18 cellular contexts compared by ENCODE assay signal in the genomic region with DNA sequence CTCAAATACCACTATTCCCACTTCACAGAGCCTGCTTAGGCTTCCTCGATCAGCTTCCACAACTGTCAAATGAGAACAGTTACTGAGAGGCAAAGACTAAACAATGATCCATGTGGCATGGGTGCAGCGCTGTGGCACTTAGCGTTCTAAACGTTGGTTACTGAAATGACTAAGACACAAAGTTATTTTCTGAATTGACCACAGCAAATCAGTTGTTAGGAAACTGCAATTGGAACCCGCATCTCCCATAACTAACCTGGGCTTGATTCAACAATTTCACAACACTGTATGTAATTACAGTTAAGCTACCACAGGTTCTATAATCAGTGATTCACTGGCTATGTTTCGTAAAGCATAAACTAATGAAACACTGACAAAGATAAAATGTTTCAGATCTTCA. TPM values are rescaled to one million over a fixed set of nuclear protein-coding genes. Genes with fewer than 3 reads are reported as not detected.
DNase-seq lines count a peak whose midpoint lies in the region; ATAC-seq, FAIRE-seq and TF ChIP-seq lines count a peak whose summit lies in the region.
"Had no signal": no experiment of that assay in that cellular context is flagged by ENCODE, and none has a peak within 500 bp of the region (broad histone marks: within the 10 kb centered on the region; RNA-seq: fewer than 3 reads in every experiment).

No MANE protein-coding gene starts in this region.

- no peaks in the 10 kb centered on the region for H4K20me1 ChIP-seq in GM12878 (ENCODE audit: control insufficient read depth, insufficient read depth)
- H4K20me1 ChIP-seq in OCI-LY7 (ENCODE audit: insufficient read depth, low read length): no peaks in the 10 kb centered on the region

- TF ChIP-seq EP300 in GM12878 (IDR thresholded peaks at IDR 0.05; ENCODE audit: borderline replicate concordance in 1 of 2, control insufficient read depth in 1 of 2, low read depth in 2 of 2, low read length in 2 of 2): no peak

- H3K36me3 ChIP-seq in GM12878 (ENCODE audit: control insufficient read depth in 2 of 2, insufficient read depth in 2 of 2, low read length in 1 of 2) (no peaks in the 10 kb centered on the region; a peak in 1 of 4 replicates), OCI-LY7 (ENCODE audit: insufficient read depth, low read length) (peaks cover 77% of the 10 kb centered on the region)

- in situ Hi-C loops in GM12878 (cut with MboI): no loop called here

- no peak for TF ChIP-seq POLR2A in GM12878 (IDR thresholded peaks at IDR 0.05; ENCODE audit: low read depth, low read length)

- BruUV-seq in GM12878 (replicated peaks; lab: Mats Ljungman, UMichigan) (no TSS peak), OCI-LY7 (replicated peaks; lab: Mats Ljungman, UMichigan) (no TSS peak)

- DNase-seq in EH (ENCODE audit: low read depth): peak; percentile 46
- peak; percentile 91 for DNase-seq in MV-4-11 (lab: John Stamatoyannopoulos, UW)
- no peak for DNase-seq in GM12878 (ENCODE audit: low read depth, low spot score)
- DNase-seq in myocyte (ENCODE audit: low read depth): peak; percentile 87
- no peak for DNase-seq in activated effector memory CD4-positive, alpha-beta T cell treated with anti-CD3 and anti-CD28 coated beads, Interleukin-2, amount 50 U/mL, for 16 hours
- DNase-seq in OCI-LY7 (ENCODE audit: low spot score): no peak
- DNase-seq in middle frontal gyrus (ENCODE audit: extremely low spot score, low spot score): no peak
- no peak for DNase-seq in dedifferentiated amniotic fluid mesenchymal stem cell (ENCODE audit: extremely low spot score)
- DNase-seq: activated CD4-positive, alpha-beta T cell treated with anti-CD3 and anti-CD28 coated beads, Interleukin-2, amount 50 U/mL, for 1 hour; body of pancreas; effector CD8-positive, alpha-beta T cell; GF-D8; left colon; NCI-H1092 treated with DMSO at 0.1 percent for 48 hours; right lobe of liver; T-helper 1 cell had no signal

- no peaks in the 10 kb centered on the region for H3K27me3 ChIP-seq in GM12878 (replicated peaks in 1 of 2; ENCODE audit: control insufficient read depth in 2 of 2, insufficient read depth in 2 of 2, low read length in 1 of 2)
- H3K27me3 ChIP-seq: body of pancreas, right lobe of liver had no signal

- H3K79me2 ChIP-seq in GM12878 (ENCODE audit: control insufficient read depth, insufficient read depth, low read length): no peaks in the 10 kb centered on the region
- 0 out of 2 replicates have a peak, but pooled peaks cover 6% of the 10 kb centered on the region for H3K79me2 ChIP-seq in OCI-LY7 (ENCODE audit: insufficient read depth, low read depth, low read length)

- intact Hi-C loops in GM12878 (cut with micrococcal nuclease; ENCODE audit: unreplicated experiment) (no loop called here), OCI-LY7 (cut with micrococcal nuclease; ENCODE audit: unreplicated experiment) (no loop called here)

- CTCF ChIA-PET in GM12878 (lab: Yijun Ruan, JAX): no interaction called here
- CTCF ChIA-PET in OCI-LY7 (lab: Charles Lee; ENCODE audit: unreplicated experiment): no interaction called here

- H3K9me3 ChIP-seq in GM12878 (replicated peaks; ENCODE audit: control insufficient read depth, insufficient read depth, low read length) (peaks cover 4% of the 10 kb centered on the region), OCI-LY7 (ENCODE audit: low read length) (peaks cover 31% of the 10 kb centered on the region)
- H3K9me3 ChIP-seq: body of pancreas had no signal

- H2AFZ ChIP-seq in GM12878 (ENCODE audit: control insufficient read depth, low read depth, low read length) (no peak overlapping the region), OCI-LY7 (ENCODE audit: low read length) (no peak overlapping the region)

- H3K4me2 ChIP-seq in GM12878 (ENCODE audit: control insufficient read depth, insufficient read depth) (no peak overlapping the region), OCI-LY7 (ENCODE audit: low read length) (no peak overlapping the region)

- SMC1A ChIA-PET in GM12878 (lab: Charles Lee; ENCODE audit: uncharacterized antibody, unreplicated experiment): no interaction called here

- no peak overlapping the region for H3K4me3 ChIP-seq in GM12878
- no peak overlapping the region for H3K4me3 ChIP-seq in OCI-LY7 (ENCODE audit: low read depth, low read length, poor library complexity, severe bottlenecking)
- H3K4me3 ChIP-seq: body of pancreas, right lobe of liver had no signal

- no peak for ATAC-seq in GM12878
- ATAC-seq: body of pancreas; HCT116; left colon; natural killer cell treated with Interleukin-12 subunit alpha and Interleukin-12 subunit beta and Interleukin-15 and Interleukin-18, amount 100 ng/mL, for 72 hours; right lobe of liver had no signal

- H3K9me2 ChIP-seq in OCI-LY7 (ENCODE audit: insufficient read depth, low read length): no peaks in the 10 kb centered on the region

- H3K9ac ChIP-seq in GM12878 (ENCODE audit: control insufficient read depth, insufficient read depth, low read length): no peak overlapping the region

- H3K4me1 ChIP-seq in GM12878 (ENCODE audit: control insufficient read depth, insufficient read depth, low read length): no peaks in the 10 kb centered on the region
- H3K4me1 ChIP-seq in OCI-LY7 (ENCODE audit: insufficient read depth, low read length, poor library complexity, severe bottlenecking): no peaks in the 10 kb centered on the region
- H3K4me1 ChIP-seq: body of pancreas, right lobe of liver had no signal

- RAD21 ChIA-PET in GM12878 (lab: Charles Lee; ENCODE audit: unreplicated experiment): no interaction called here

- POLR2A ChIA-PET in GM12878 (lab: Charles Lee): no interaction called here
- POLR2A ChIA-PET in OCI-LY7 (lab: Charles Lee): no interaction called here

- no peak for TF ChIP-seq RAD21 in GM12878 (IDR thresholded peaks at IDR 0.05; ENCODE audit: insufficient read depth, low read depth, low read length)

- H3K27ac ChIP-seq in GM12878 (ENCODE audit: control insufficient read depth, insufficient read depth) (no peak overlapping the region), OCI-LY7 (ENCODE audit: low read depth, low read length, poor library complexity, severe bottlenecking) (no peak overlapping the region)
- H3K27ac ChIP-seq: body of pancreas, right lobe of liver had no signal

- peak; percentile 66 for FAIRE-seq in GM12878 (lab: Jason Lieb, UNC)

- 93% methylated on average over 6 of the region's 6 CpGs for WGBS in GM12878 (ENCODE audit: insufficient coverage, insufficient replicate concordance, low lambda C conversion rate, missing lambda C conversion rate)

- TF ChIP-seq CTCF in GM12878 (IDR thresholded peaks at IDR 0.05 in 2 of 3, conservative IDR thresholded peaks at IDR 0.05 in 1 of 3; ENCODE audit: control insufficient read depth in 2 of 3, extremely low read depth in 1 of 3, insufficient read depth in 1 of 3, low read depth in 3 of 3, low read length in 3 of 3) (no peak), OCI-LY7 (conservative IDR thresholded peaks at IDR 0.05; ENCODE audit: low read length) (no peak)

RNA-seq across cellular contexts. Expression of a gene that starts 12.6 kb away (rescaled TPM):
- 205 and 222 TPM in 2 replicates for total RNA-seq in GM12878 (2013; cell fraction: nucleolus; rRNA removed)
- total RNA-seq in GM12878 (2014; rRNA removed) (18.8 and 20.8 TPM in 2 replicates), GM12878 (2014; rRNA removed; fragmentation: Illumina TruSeq; extraction: Trizol) (9.8 and 11.9 TPM in 2 replicates), GM12878 (2021) (26.4 and 26.6 TPM in 2 replicates), myocyte (27.0 and 35.4 TPM in 2 replicates), OCI-LY7 (2022) (107 and 108 TPM in 2 replicates)
- polyA plus RNA-seq in GM12878 (2011; ENCODE audit: low read depth): 10.6 TPM
- polyA plus RNA-seq in GM12878 (2011; rRNA removed) (33.2 and 37.5 TPM in 2 replicates), GM12878 (2014; fragmentation: Illumina TruSeq; extraction: Trizol) (10.0 and 10.2 TPM in 2 replicates), GM12878 (2014; fragmentation: Nextera tagmentation; extraction: Ambion mirVana) (1 to 10 TPM; 1.9 to 3.8 TPM), GM12878 (2014; rRNA removed) (31.5 and 33.7 TPM in 2 replicates), GM12878 (2016; fragmentation: Nextera tagmentation; extraction: Ambion mirVana) (10 to 100 TPM; 19.2 to 22.0 TPM)
- polyA plus RNA-seq in GM12878 (2011; cell fraction: cytosol; rRNA removed): 18.9 and 22.2 TPM in 2 replicates
- 394 and 455 TPM in 2 replicates for polyA plus RNA-seq in GM12878 (2011; cell fraction: nucleus; rRNA removed)
- 20.4 and 26.3 TPM in 2 replicates for polyA plus RNA-seq in GM12878 (2012)
- polyA minus RNA-seq in GM12878 (2011; rRNA and poly(A)+ RNA removed): 15.5 and 16.8 TPM in 2 replicates
- polyA minus RNA-seq in GM12878 (2011; cell fraction: cytosol; rRNA and poly(A)+ RNA removed): 5.7 and 7.1 TPM in 2 replicates
- 54.3 and 68.3 TPM in 2 replicates for polyA minus RNA-seq in GM12878 (2011; cell fraction: nucleus; rRNA and poly(A)+ RNA removed)
- 27.8 TPM for polyA plus RNA-seq in myocyte (2012)
- 69.5 and 77.2 TPM in 2 replicates for total RNA-seq in OCI-LY7 (2014; rRNA removed; shearing (Covaris generic))

RNA-seq across cellular contexts. Expression of a gene that starts 12.7 kb away (rescaled TPM):
- total RNA-seq in GM12878 (2013; cell fraction: nucleolus; rRNA removed): 27.1 and 29.1 TPM in 2 replicates
- 23.9 and 26.2 TPM in 2 replicates for total RNA-seq in GM12878 (2014; rRNA removed)
- 16.9 and 17.4 TPM in 2 replicates for total RNA-seq in GM12878 (2014; rRNA removed; fragmentation: Illumina TruSeq; extraction: Trizol)
- 20.7 and 20.8 TPM in 2 replicates for total RNA-seq in GM12878 (2021)
- 7.2 TPM for polyA plus RNA-seq in GM12878 (2011; ENCODE audit: low read depth)
- polyA plus RNA-seq in GM12878 (2011; rRNA removed): 14.6 and 19.7 TPM in 2 replicates
- polyA plus RNA-seq in GM12878 (2011; cell fraction: cytosol; rRNA removed): 8.3 and 10.1 TPM in 2 replicates
- polyA plus RNA-seq in GM12878 (2011; cell fraction: nucleus; rRNA removed): 12.9 and 14.0 TPM in 2 replicates
- polyA plus RNA-seq in GM12878 (2012): 10.8 and 12.8 TPM in 2 replicates
- polyA plus RNA-seq in GM12878 (2014; fragmentation: Illumina TruSeq; extraction: Trizol): 14.3 and 18.5 TPM in 2 replicates
- polyA plus RNA-seq in GM12878 (2014; fragmentation: Nextera tagmentation; extraction: Ambion mirVana): 1 to 10 TPM; 3.6 to 6.2 TPM
- polyA plus RNA-seq in GM12878 (2014; rRNA removed): 15.9 and 19.5 TPM in 2 replicates
- 10 to 100 TPM; 19.9 to 20.8 TPM for polyA plus RNA-seq in GM12878 (2016; fragmentation: Nextera tagmentation; extraction: Ambion mirVana)
- polyA minus RNA-seq in GM12878 (2011; rRNA and poly(A)+ RNA removed): 7.2 and 8.7 TPM in 2 replicates
- polyA minus RNA-seq in GM12878 (2011; cell fraction: cytosol; rRNA and poly(A)+ RNA removed): 5.6 and 6.9 TPM in 2 replicates
- 12.3 and 16.0 TPM in 2 replicates for polyA minus RNA-seq in GM12878 (2011; cell fraction: nucleus; rRNA and poly(A)+ RNA removed)
- total RNA-seq in myocyte: 49.3 and 52.7 TPM in 2 replicates
- polyA plus RNA-seq in myocyte (2012): 17.9 TPM
- 30.3 and 31.0 TPM in 2 replicates for total RNA-seq in OCI-LY7 (2014; rRNA removed; shearing (Covaris generic))
- total RNA-seq in OCI-LY7 (2022): 19.0 and 21.3 TPM in 2 replicates

RNA-seq across cellular contexts. Expression of a gene that starts 35.1 kb away (rescaled TPM):
- total RNA-seq in GM12878 (2013; cell fraction: nucleolus; rRNA removed): 57.5 and 57.7 TPM in 2 replicates
- 12.4 and 15.3 TPM in 2 replicates for total RNA-seq in GM12878 (2014; rRNA removed)
- 18.6 and 19.7 TPM in 2 replicates for total RNA-seq in GM12878 (2014; rRNA removed; fragmentation: Illumina TruSeq; extraction: Trizol)
- 23.5 and 24.6 TPM in 2 replicates for total RNA-seq in GM12878 (2021)
- 12.1 TPM for polyA plus RNA-seq in GM12878 (2011; ENCODE audit: low read depth)
- polyA plus RNA-seq in GM12878 (2011; rRNA removed): 35.6 and 49.6 TPM in 2 replicates
- 11.2 and 15.3 TPM in 2 replicates for polyA plus RNA-seq in GM12878 (2011; cell fraction: cytosol; rRNA removed)
- polyA plus RNA-seq in GM12878 (2011; cell fraction: nucleus; rRNA removed): 36.8 and 37.9 TPM in 2 replicates
- polyA plus RNA-seq in GM12878 (2012): 16.8 and 24.7 TPM in 2 replicates
- polyA plus RNA-seq in GM12878 (2014; fragmentation: Illumina TruSeq; extraction: Trizol): 33.8 and 44.0 TPM in 2 replicates
- 10 to 100 TPM; 11.6 to 13.1 TPM for polyA plus RNA-seq in GM12878 (2014; fragmentation: Nextera tagmentation; extraction: Ambion mirVana)
- 23.8 and 24.5 TPM in 2 replicates for polyA plus RNA-seq in GM12878 (2014; rRNA removed)
- polyA plus RNA-seq in GM12878 (2016; fragmentation: Nextera tagmentation; extraction: Ambion mirVana): 1 to 10 TPM; 3.8 to 7.1 TPM
- 11.0 and 21.1 TPM in 2 replicates for polyA minus RNA-seq in GM12878 (2011; rRNA and poly(A)+ RNA removed)
- polyA minus RNA-seq in GM12878 (2011; cell fraction: cytosol; rRNA and poly(A)+ RNA removed): 7.5 and 9.3 TPM in 2 replicates
- polyA minus RNA-seq in GM12878 (2011; cell fraction: nucleus; rRNA and poly(A)+ RNA removed): 13.7 and 16.4 TPM in 2 replicates
- total RNA-seq in myocyte: 44.1 and 44.9 TPM in 2 replicates
- 35.0 TPM for polyA plus RNA-seq in myocyte (2012)
- 42.5 and 45.1 TPM in 2 replicates for total RNA-seq in OCI-LY7 (2014; rRNA removed; shearing (Covaris generic))
- total RNA-seq in OCI-LY7 (2022): 74.1 and 86.2 TPM in 2 replicates

Comparison
In these comparisons a context has a peak if more than half of its experiments do, and no peak if none do; other contexts are left out.
1. DNase-seq: peak in EH (single experiment), MV-4-11 (single experiment) and myocyte (single experiment); none in GM12878 (single experiment), activated effector memory CD4-positive, alpha-beta T cell treated with anti-CD3 and anti-CD28 coated beads, Interleukin-2, amount 50 U/mL, for 16 hours (single experiment), OCI-LY7 (single experiment), middle frontal gyrus (single experiment) and dedifferentiated amniotic fluid mesenchymal stem cell (single experiment).